29 cellular contexts compared by ENCODE assay signal in genomic region chr6:160328447-160328846, GRCh38. TPM values are rescaled to one million over a fixed set of nuclear protein-coding genes. Genes with fewer than 3 reads are reported as not detected.
"Had no signal": no experiment of that assay in that cellular context is flagged by ENCODE, and none has a peak within 500 bp of the region (broad histone marks: within the 10 kb centered on the region; RNA-seq: fewer than 3 reads in every experiment).

No MANE protein-coding gene starts in this region.

- H3K36me3 ChIP-seq: neural progenitor cell, right lobe of liver, stomach, suprapubic skin, transverse colon, WERI-Rb-1 had no signal

- H3K4me3 ChIP-seq: hepatocyte, neural progenitor cell, right lobe of liver, stomach, suprapubic skin, transverse colon had no signal

- H3K27me3 ChIP-seq: hepatocyte, neural progenitor cell, right lobe of liver, stomach, suprapubic skin, transverse colon had no signal

- H3K4me3 Mint-ChIP-seq: activated naive CD4-positive, alpha-beta T cell treated with anti-CD3 and anti-CD28 coated beads for 36 hours; activated naive CD8-positive, alpha-beta T cell treated with anti-CD3 and anti-CD28 coated beads for 36 hours; dendritic cell treated with granulocyte-macrophage colony-stimulating factor and Interleukin-4, amounts not matched to agents 40 ng/mL and 50 ng/mL, for 4 days; endodermal cell; mesothelial cell of epicardium; naive thymus-derived CD8-positive, alpha-beta T cell; neural progenitor cell; stimulated activated memory B cell treated with anti-CD40 and anti-IgM and Interleukin-4, amounts not matched to agents 10 μg/mL and 1 μg/mL and 100 μg/mL, for 72 hours; T-helper 17 cell had no signal

- H3K4me1 Mint-ChIP-seq: activated naive CD8-positive, alpha-beta T cell treated with anti-CD3 and anti-CD28 coated beads for 36 hours; endodermal cell; mesothelial cell of epicardium; naive thymus-derived CD8-positive, alpha-beta T cell; neural progenitor cell; stimulated activated memory B cell treated with anti-CD40 and anti-IgM and Interleukin-4, amounts not matched to agents 10 μg/mL and 1 μg/mL and 100 μg/mL, for 72 hours had no signal

- H3K27me3 Mint-ChIP-seq: dendritic cell treated with granulocyte-macrophage colony-stimulating factor and Interleukin-4, amounts not matched to agents 40 ng/mL and 50 ng/mL, for 4 days had no signal

- ATAC-seq: activated CD4-positive, CD25-positive, alpha-beta regulatory T cell treated with anti-CD3 and anti-CD28 coated beads, Interleukin-2, amount 50 U/mL, for 24 hours; esophagus mucosa; naive thymus-derived CD8-positive, alpha-beta T cell; right lobe of liver; stimulated activated memory B cell treated with anti-CD40 and anti-IgM and Interleukin-4, amounts not matched to agents 10 μg/mL and 1 μg/mL and 100 μg/mL, for 72 hours; T-helper 17 cell had no signal

- H3K27ac ChIP-seq: hepatocyte, neural progenitor cell, right lobe of liver, stomach, suprapubic skin, transverse colon, WERI-Rb-1 had no signal

- H3K9ac ChIP-seq: neural progenitor cell had no signal

- H3K36me3 Mint-ChIP-seq: activated naive CD8-positive, alpha-beta T cell treated with anti-CD3 and anti-CD28 coated beads for 36 hours; mesothelial cell of epicardium; naive thymus-derived CD8-positive, alpha-beta T cell; neural progenitor cell; stimulated activated memory B cell treated with anti-CD40 and anti-IgM and Interleukin-4, amounts not matched to agents 10 μg/mL and 1 μg/mL and 100 μg/mL, for 72 hours had no signal

- H3K27ac Mint-ChIP-seq: activated naive CD4-positive, alpha-beta T cell treated with anti-CD3 and anti-CD28 coated beads for 36 hours; activated naive CD8-positive, alpha-beta T cell treated with anti-CD3 and anti-CD28 coated beads for 36 hours; dendritic cell treated with granulocyte-macrophage colony-stimulating factor and Interleukin-4, amounts not matched to agents 40 ng/mL and 50 ng/mL, for 4 days; endodermal cell; mesothelial cell of epicardium; naive thymus-derived CD8-positive, alpha-beta T cell; neural progenitor cell; stimulated activated memory B cell treated with anti-CD40 and anti-IgM and Interleukin-4, amounts not matched to agents 10 μg/mL and 1 μg/mL and 100 μg/mL, for 72 hours; T-helper 17 cell had no signal

- H3K79me2 ChIP-seq: hepatocyte had no signal

- DNase-seq: activated CD4-positive, alpha-beta T cell treated with anti-CD3 and anti-CD28 coated beads for 48 hours; activated CD4-positive, alpha-beta T cell treated with anti-CD3 and anti-CD28 coated beads, Interleukin-2, amount 50 U/mL, for 48 hours; activated CD8-positive, alpha-beta memory T cell treated with anti-CD3 and anti-CD28 coated beads for 24 hours; activated effector memory CD4-positive, alpha-beta T cell treated with Interleukin-2 at 50 U/mL for 16 hours; activated naive CD4-positive, alpha-beta T cell treated with anti-CD3 and anti-CD28 coated beads for 36 hours; activated naive CD8-positive, alpha-beta T cell treated with anti-CD3 and anti-CD28 coated beads for 36 hours; central memory CD4-positive, alpha-beta T cell; endodermal cell; glutamatergic neuron; naive thymus-derived CD8-positive, alpha-beta T cell; right lobe of liver; small intestine; stimulated activated CD4-positive, alpha-beta T cell treated with anti-CD3 and anti-CD28 coated beads, Interleukin-1b, Interleukin-23, amount 100 ng/mL, for 48 hours; stimulated activated CD4-positive, alpha-beta T cell treated with anti-CD3 and anti-CD28 coated beads, Interleukin-4, amount 100 ng/mL, for 4 hours; stimulated activated CD8-positive, alpha-beta memory T cell treated with anti-CD3 and anti-CD28 coated beads, Interleukin-4, amount 100 ng/mL, for 48 hours; stomach; SW 1271; T-helper 17 cell; T1000; transverse colon; WERI-Rb-1 had no signal

- H3K4me1 ChIP-seq: neural progenitor cell, right lobe of liver, stomach, suprapubic skin, transverse colon had no signal

- H3K4me2 ChIP-seq: hepatocyte, neural progenitor cell had no signal

- H2AFZ ChIP-seq: hepatocyte, neural progenitor cell had no signal

- H3K9me3 ChIP-seq: right lobe of liver, stomach, suprapubic skin, transverse colon had no signal

- H3K9me3 Mint-ChIP-seq: activated naive CD4-positive, alpha-beta T cell treated with anti-CD3 and anti-CD28 coated beads for 36 hours; activated naive CD8-positive, alpha-beta T cell treated with anti-CD3 and anti-CD28 coated beads for 36 hours; endodermal cell; mesothelial cell of epicardium; naive thymus-derived CD8-positive, alpha-beta T cell had no signal

RNA-seq across cellular contexts. Expression of gene SLC22A3, which starts 19.7 kb away (rescaled TPM):
- total RNA-seq: activated naive CD4-positive, alpha-beta T cell treated with anti-CD3 and anti-CD28 coated beads for 36 hours; activated naive CD8-positive, alpha-beta T cell treated with anti-CD3 and anti-CD28 coated beads for 36 hours; naive thymus-derived CD8-positive, alpha-beta T cell; T-helper 17 cell had no signal
